10 cellular contexts compared by ENCODE assay signal in genomic region chr1:227891955-227892871, GRCh38. TPM values are rescaled to one million over a fixed set of nuclear protein-coding genes. Genes with fewer than 3 reads are reported as not detected.
DNase-seq lines count a peak whose midpoint lies in the region; ATAC-seq and TF ChIP-seq lines count a peak whose summit lies in the region.
"Had no signal": no experiment of that assay in that cellular context is flagged by ENCODE, and none has a peak within 500 bp of the region (broad histone marks: within the 10 kb centered on the region; RNA-seq: fewer than 3 reads in every experiment).

No MANE protein-coding gene starts in this region.

- peaks cover 11 to 23% of the 10 kb centered on the region in 2 experiments for H3K4me1 Mint-ChIP-seq in H9

- H4K8ac ChIP-seq in H9 (replicated peaks; ENCODE audit: insufficient read length, low read depth, low read length) (no peak overlapping the region), trophoblast cell (ENCODE audit: low read depth, low read length) (peak overlapping the region; percentile 17)

- no peak overlapping the region for H3T11ph ChIP-seq in H9 (ENCODE audit: low read length)

- no peaks in the 10 kb centered on the region for H3K9me3 ChIP-seq in H9 (ENCODE audit: control insufficient read depth, low read depth, low read length)
- H3K9me3 ChIP-seq in Panc1 (ENCODE audit: control insufficient read depth, insufficient read depth, low read depth, low read length) = no peaks in the 10 kb centered on the region
- no peaks in the 10 kb centered on the region for H3K9me3 ChIP-seq in heart left ventricle
- no peaks in the 10 kb centered on the region for H3K9me3 ChIP-seq in trophoblast cell (ENCODE audit: insufficient read depth, low read depth, low read length)
- H3K9me3 ChIP-seq: suprapubic skin had no signal

- H2AK5ac ChIP-seq in H9 (ENCODE audit: insufficient read length, low read length) (no peak overlapping the region), trophoblast cell (ENCODE audit: low read length) (peak overlapping the region; percentile 42)

- H3K23ac ChIP-seq in H9 (ENCODE audit: insufficient read length, low read depth, low read length) (no peak overlapping the region), trophoblast cell (ENCODE audit: low read length) (no peak overlapping the region)

- H3K79me2 ChIP-seq in H9 (ENCODE audit: insufficient read depth, low read length) (no peaks in the 10 kb centered on the region), trophoblast cell (ENCODE audit: control insufficient read depth, insufficient read depth, low read length, poor library complexity) (peaks cover 10% of the 10 kb centered on the region)

- H3K56ac ChIP-seq in H9 (ENCODE audit: insufficient read length, low read depth, low read length) = no peak overlapping the region

- no peak overlapping the region for H2BK15ac ChIP-seq in H9 (ENCODE audit: low read depth, low read length)

- no CpG with 5 or more reads among the region's 16 CpGs for WGBS in H9 (ENCODE audit: extremely low coverage, insufficient read length, low lambda C conversion rate)
- 51 to 69% (median 64%) methylated on average over 16 of the region's 16 CpGs for WGBS in heart left ventricle, 4 donors
- no CpG with 5 or more reads among the region's 16 CpGs for WGBS in trophoblast cell (ENCODE audit: extremely low coverage, insufficient coverage, insufficient read length)

- H2BK20ac ChIP-seq in H9 (ENCODE audit: low read depth, low read length, poor library complexity, severe bottlenecking) = no peak overlapping the region

- no peaks in the 10 kb centered on the region for H3K79me1 ChIP-seq in H9 (ENCODE audit: insufficient read depth, low read depth, low read length, poor library complexity, severe bottlenecking)
- H3K79me1 ChIP-seq in trophoblast cell (ENCODE audit: low read length) = peaks cover 44% of the 10 kb centered on the region

- H4K20me1 ChIP-seq in H9 (ENCODE audit: control insufficient read depth, insufficient read depth, insufficient read length) = no peaks in the 10 kb centered on the region

- H3K4me3 Mint-ChIP-seq in H9 = peak overlapping the region in 1 of 2 experiments; percentile 12; a peak in 1 of 5 replicates
- H3K4me3 Mint-ChIP-seq: IgD-negative memory B cell had no signal

- no peaks in the 10 kb centered on the region for H3K4me1 ChIP-seq in H9 (ENCODE audit: insufficient read depth, low read length)
- H3K4me1 ChIP-seq in Panc1 (ENCODE audit: control insufficient read depth, insufficient read depth, low read length) = peaks cover 40% of the 10 kb centered on the region
- H3K4me1 ChIP-seq in heart left ventricle = peaks cover 0 to 12% (median 2%) of the 10 kb centered on the region in 12 donors
- peaks cover 52 to 59% of the 10 kb centered on the region in 2 experiments for H3K4me1 ChIP-seq in trophoblast cell (ENCODE audit: control insufficient read depth in 1 of 2, insufficient read depth in 2 of 2, low read length in 2 of 2)

- no peak for ATAC-seq in Panc1
- no peak for ATAC-seq in heart left ventricle

- intact Hi-C loops in Panc1 (cut with micrococcal nuclease; ENCODE audit: unreplicated experiment) = no loop called here
- intact Hi-C loops in heart left ventricle (cut with DNase I) = no loop called here

- CTCF ChIA-PET in Panc1 (lab: Charles Lee) = no interaction called here

- H2AFZ ChIP-seq in H9 (ENCODE audit: low read length) = no peak overlapping the region
- no peak overlapping the region for H2AFZ ChIP-seq in trophoblast cell (ENCODE audit: insufficient read depth, low read length, poor library complexity)

- H3K27ac ChIP-seq in H9 (ENCODE audit: insufficient read length, low read depth, low read length) (no peak overlapping the region), Panc1 (ENCODE audit: low read length) (peak overlapping the region; percentile 52; the same call in 1 of the 2 replicates), heart left ventricle (peak overlapping the region in 2 of 12 donors; percentile 4 to 46), trophoblast cell (ENCODE audit: low read depth, low read length) (no peak overlapping the region)
- H3K27ac ChIP-seq: suprapubic skin had no signal

- no TSS peak for BruUV-seq in Panc1 (replicated peaks; lab: Mats Ljungman, UMichigan)

- H4K91ac ChIP-seq in H9 (ENCODE audit: insufficient read length, low read depth, low read length) (no peak overlapping the region), trophoblast cell (ENCODE audit: low read depth, low read length) (peak overlapping the region; percentile 97)

- POLR2A ChIA-PET in Panc1 (lab: Charles Lee) = no interaction called here

- no peak overlapping the region for H3K4me3 ChIP-seq in Panc1 (ENCODE audit: low read depth in 2 of 2, low read length in 2 of 2)
- no peak overlapping the region for H3K4me3 ChIP-seq in heart left ventricle
- no peak overlapping the region for H3K4me3 ChIP-seq in trophoblast cell (ENCODE audit: low read depth, low read length)
- H3K4me3 ChIP-seq: suprapubic skin had no signal

- H3K23me2 ChIP-seq in H9 (ENCODE audit: insufficient read length, low read depth, low read length, poor library complexity, severe bottlenecking) = no peaks in the 10 kb centered on the region

- H3K4me2 ChIP-seq in H9 (ENCODE audit: insufficient read depth, insufficient read length, low read length) = no peak overlapping the region
- no peak overlapping the region for H3K4me2 ChIP-seq in trophoblast cell (ENCODE audit: low read length)

- H2BK120ac ChIP-seq in H9 (ENCODE audit: low read depth, low read length, poor library complexity, severe bottlenecking) = no peak overlapping the region
- no peak overlapping the region for H2BK120ac ChIP-seq in trophoblast cell (ENCODE audit: insufficient read depth, low read length, poor library complexity)

- no peaks in the 10 kb centered on the region for H3K9me3 Mint-ChIP-seq in H9
- H3K9me3 Mint-ChIP-seq: IgD-negative memory B cell had no signal

- H3K27me3 Mint-ChIP-seq in H9 (ENCODE audit: low read depth) = no peaks in the 10 kb centered on the region
- H3K27me3 Mint-ChIP-seq: IgD-negative memory B cell had no signal

- no peak overlapping the region for H4K5ac ChIP-seq in H9 (ENCODE audit: insufficient read length, low read depth, low read length)

- TF ChIP-seq POLR2A in heart left ventricle (IDR thresholded peaks at IDR 0.05) = no peak

- H3K18ac ChIP-seq in H9 (ENCODE audit: insufficient read length, low read depth, low read length) (peak overlapping the region; percentile 0), trophoblast cell (ENCODE audit: low read length) (no peak overlapping the region)

- no peak for TF ChIP-seq CTCF in H9 (conservative IDR thresholded peaks at IDR 0.05)
- no peak for TF ChIP-seq CTCF in Panc1 (IDR thresholded peaks at IDR 0.05)
- no peak for TF ChIP-seq CTCF in heart left ventricle (IDR thresholded peaks at IDR 0.05)

- no peak overlapping the region for H2BK5ac ChIP-seq in H9 (ENCODE audit: insufficient read length, low read length)
- H2BK5ac ChIP-seq in trophoblast cell (ENCODE audit: low read depth, low read length, poor library complexity) = peak overlapping the region; percentile 24

- H3K14ac ChIP-seq in H9 (ENCODE audit: insufficient read depth, low read length) = no peak overlapping the region; the same call in 1 of the 2 replicates
- H3K14ac ChIP-seq in trophoblast cell (ENCODE audit: low read length) = peak overlapping the region; percentile 56

- H3K9ac ChIP-seq in H9 (ENCODE audit: extremely low read depth, insufficient read length, low read length) (no peak overlapping the region), trophoblast cell (ENCODE audit: low read length) (no peak overlapping the region)

- H3K27ac Mint-ChIP-seq in H9 = peak overlapping the region in 1 of 3 experiments; percentile 65; a peak in 2 of 7 replicates
- H3K27ac Mint-ChIP-seq: IgD-negative memory B cell had no signal

- H2BK12ac ChIP-seq in H9 (ENCODE audit: insufficient read length, low read depth, low read length) = no peak overlapping the region
- peak overlapping the region; percentile 34 for H2BK12ac ChIP-seq in trophoblast cell (ENCODE audit: low read length)

- no peaks in the 10 kb centered on the region for H3K36me3 ChIP-seq in Panc1 (ENCODE audit: control insufficient read depth, insufficient read depth, low read length)
- no peaks in the 10 kb centered on the region for H3K36me3 ChIP-seq in heart left ventricle
- H3K36me3 ChIP-seq in trophoblast cell (ENCODE audit: control insufficient read depth in 1 of 2, insufficient read depth in 2 of 2, low read length in 2 of 2) = no peaks in the 10 kb centered on the region
- H3K36me3 ChIP-seq: suprapubic skin had no signal

- no peaks in the 10 kb centered on the region for H3K36me3 Mint-ChIP-seq in H9 (ENCODE audit: insufficient read depth in 1 of 3, low read depth in 3 of 3)
- H3K36me3 Mint-ChIP-seq: IgD-negative memory B cell had no signal

- in situ Hi-C loops in Panc1 (cut with HindIII; ENCODE audit: low pct_unique_long_range_greater_than_20kb, low sequenced_read_pairs) = no loop called here

- H3K4ac ChIP-seq in H9 (ENCODE audit: low read depth, low read length) = no peak overlapping the region
- no peak overlapping the region for H3K4ac ChIP-seq in trophoblast cell (ENCODE audit: low read depth, low read length)

- no peaks in the 10 kb centered on the region for H3K27me3 ChIP-seq in H9 (ENCODE audit: insufficient read depth, low read length)
- no peaks in the 10 kb centered on the region for H3K27me3 ChIP-seq in Panc1 (ENCODE audit: control insufficient read depth, insufficient read depth, low read length)
- H3K27me3 ChIP-seq in heart left ventricle = no peaks in the 10 kb centered on the region
- no peaks in the 10 kb centered on the region for H3K27me3 ChIP-seq in trophoblast cell (ENCODE audit: insufficient read depth, low read length)
- H3K27me3 ChIP-seq: suprapubic skin had no signal

- DNase-seq in H9 (peak; percentile 53), Panc1 (ENCODE audit: low read depth, low spot score) (no peak), heart left ventricle (peak; percentile 7 to 64 (median 25)), trophoblast cell (peak; percentile 29 to 34), NCI-H1105 (lab: John Stamatoyannopoulos, UW) (no peak), glomerular visceral epithelial cell (ENCODE audit: extremely low spot score) (no peak), MV-4-11 (lab: John Stamatoyannopoulos, UW) (no peak)
- DNase-seq: amygdala had no signal

- H4K12ac ChIP-seq in trophoblast cell (ENCODE audit: low read depth, low read length) = no peak overlapping the region

RNA-seq across cellular contexts. Expression of gene WNT9A, which starts 55.5 kb away (rescaled TPM):
- 0.66 and 0.77 TPM in 2 replicates for total RNA-seq in H9 (2021)
- total RNA-seq in Panc1 (2021; ENCODE audit: unreplicated experiment) = 26.5 TPM
- 46.9 TPM for polyA plus RNA-seq in Panc1 (2012; ENCODE audit: insufficient read length)
- total RNA-seq in heart left ventricle = 10 to 100 TPM in 4 of 9 donors, 1 to 10 TPM in 4, under 1 TPM in 1; 0.54 to 29.8 (median 2.5) TPM
- 1 to 10 TPM in 1 of 2 donors, under 1 TPM in 1; 0.54 to 1.3 TPM for polyA plus RNA-seq in heart left ventricle
- polyA plus RNA-seq in trophoblast cell (2013) = 5.1 and 5.7 TPM in 2 replicates
- polyA plus RNA-seq: IgD-negative memory B cell had no signal

Comparison
In these comparisons a context has a peak if more than half of its experiments do, and no peak if none do; other contexts are left out.
1. DNase-seq: peak in H9 (single experiment), heart left ventricle (5 of 5) and trophoblast cell (2 of 2); none in Panc1 (single experiment), NCI-H1105 (single experiment), glomerular visceral epithelial cell (single experiment) and MV-4-11 (single experiment).